Comparison of ENCODE assay signal across 8 cellular contexts in genomic region chr12:69052613-69053408, GRCh38.
DNase-seq lines count a peak whose midpoint lies in the region; ATAC-seq and TF ChIP-seq lines count a peak whose summit lies in the region.
"Had no signal": no experiment of that assay in that cellular context is flagged by ENCODE, and none has a peak within 500 bp of the region (broad histone marks: within the 10 kb centered on the region; RNA-seq: fewer than 3 reads in every experiment).

No MANE protein-coding gene starts in this region.

- H3K4me3 ChIP-seq in H7 (ENCODE audit: insufficient read depth, low read depth, low read length), result no peak overlapping the region
- H3K4me3 ChIP-seq in fibroblast of villous mesenchyme (ENCODE audit: low read depth, low read length), result no peak overlapping the region
- H3K4me3 ChIP-seq in esophagus squamous epithelium, result no peak overlapping the region
- H3K4me3 ChIP-seq: thoracic aorta had no signal

- H3K27me3 ChIP-seq in H7 (ENCODE audit: control insufficient read depth, insufficient read depth, low read length), result no peaks in the 10 kb centered on the region
- no peaks in the 10 kb centered on the region for H3K27me3 ChIP-seq in esophagus squamous epithelium

- H3K36me3 ChIP-seq in H7 (replicated peaks; ENCODE audit: control insufficient read depth, insufficient read depth, low read length), result no peaks in the 10 kb centered on the region
- no peaks in the 10 kb centered on the region for H3K36me3 ChIP-seq in esophagus squamous epithelium
- H3K36me3 ChIP-seq: thoracic aorta had no signal

- peaks cover 0 to 9% (median 0%) of the 10 kb centered on the region in 3 donors for H3K4me1 ChIP-seq in esophagus squamous epithelium

- ATAC-seq in GM21825 (IDR thresholded peaks at IDR 0.05; ENCODE audit: unreplicated experiment), result no peak
- ATAC-seq in GM21576 (IDR thresholded peaks at IDR 0.05; ENCODE audit: unreplicated experiment), result no peak

- H3K4me1 Mint-ChIP-seq in T-helper 2 cell treated with Interferon-gamma antibody and Interleukin-4, amounts not matched to agents 5 μg/mL and 100 μg/mL, for 36 hours (ENCODE audit: low read depth), result peaks cover 3% of the 10 kb centered on the region

- no peaks in the 10 kb centered on the region for H3K36me3 Mint-ChIP-seq in T-helper 2 cell treated with Interferon-gamma antibody and Interleukin-4, amounts not matched to agents 5 μg/mL and 100 μg/mL, for 36 hours (ENCODE audit: low read depth)

- no peak overlapping the region for H3K4me3 Mint-ChIP-seq in T-helper 2 cell treated with Interferon-gamma antibody and Interleukin-4, amounts not matched to agents 5 μg/mL and 100 μg/mL, for 36 hours

- H3K9me3 ChIP-seq in esophagus squamous epithelium, result no peaks in the 10 kb centered on the region
- H3K9me3 ChIP-seq: thoracic aorta had no signal

- no peaks in the 10 kb centered on the region for H3K9me3 Mint-ChIP-seq in T-helper 2 cell treated with Interferon-gamma antibody and Interleukin-4, amounts not matched to agents 5 μg/mL and 100 μg/mL, for 36 hours

- no peak for TF ChIP-seq POLR2A in esophagus squamous epithelium (IDR thresholded peaks at IDR 0.05)

- 34 to 35% methylated on average over 7 to 8 of the region's 8 CpGs for WGBS in esophagus squamous epithelium, 2 donors

- intact Hi-C loops in esophagus squamous epithelium (cut with DNase I), result no loop called here

- DNase-seq in H7 (peak; percentile 13), fibroblast of villous mesenchyme (ENCODE audit: low read depth) (peak; percentile 74), esophagus squamous epithelium (lab: John Stamatoyannopoulos, UW) (no peak)
- peak; percentile 66 for DNase-seq in T-helper 2 cell treated with Interferon-gamma antibody and Interleukin-4, amounts not matched to agents 5 μg/mL and 100 μg/mL, for 36 hours (ENCODE audit: low spot score)
- DNase-seq in stimulated activated CD4-positive, alpha-beta T cell treated with anti-CD3 and anti-CD28 coated beads, TNF-alpha, amount 100 ng/mL, for 24 hours (ENCODE audit: low read depth in 3 of 3), result peak; percentile 23 to 49 (median 48)

- H3K27ac ChIP-seq in esophagus squamous epithelium, result peak overlapping the region in 1 of 4 donors; percentile 30
- H3K27ac ChIP-seq: thoracic aorta had no signal

- H3K27me3 Mint-ChIP-seq in T-helper 2 cell treated with Interferon-gamma antibody and Interleukin-4, amounts not matched to agents 5 μg/mL and 100 μg/mL, for 36 hours (ENCODE audit: low read depth), result no peaks in the 10 kb centered on the region

- no peak for TF ChIP-seq CTCF in fibroblast of villous mesenchyme (IDR thresholded peaks at IDR 0.05; ENCODE audit: insufficient read depth, low read depth, low read length)
- no peak for TF ChIP-seq CTCF in esophagus squamous epithelium (IDR thresholded peaks at IDR 0.05)

- no peak overlapping the region for H3K27ac Mint-ChIP-seq in T-helper 2 cell treated with Interferon-gamma antibody and Interleukin-4, amounts not matched to agents 5 μg/mL and 100 μg/mL, for 36 hours
